1 cellular context compared by ENCODE assay signal in genomic region chr3:96300743-96301142, GRCh38.
TF ChIP-seq lines count a peak whose summit lies in the region.

No MANE protein-coding gene starts in this region.

TF ChIP-seq in liver, 16 proteins besides CTCF, POLR2A, EP300 and RAD21 (continued from another document):
- TF ChIP-seq REST (IDR thresholded peaks at IDR 0.05): no peak
- TF ChIP-seq HNF4A (conservative IDR thresholded peaks at IDR 0.05): peak in 1 of 2 donors; percentile 78
- no peak for TF ChIP-seq NR2F2 (IDR thresholded peaks at IDR 0.05)
- TF ChIP-seq EGR1 (IDR thresholded peaks at IDR 0.05; ENCODE audit: low read depth in 2 of 2): no peak
- no peak for TF ChIP-seq TAF1 (conservative IDR thresholded peaks at IDR 0.05)
- TF ChIP-seq FOXA1 (IDR thresholded peaks at IDR 0.05): no peak
- TF ChIP-seq FOXA2 (IDR thresholded peaks at IDR 0.05): no peak
- TF ChIP-seq JUND (IDR thresholded peaks at IDR 0.05): peak in 1 of 2 donors; percentile 27
- TF ChIP-seq, protein P1, sequence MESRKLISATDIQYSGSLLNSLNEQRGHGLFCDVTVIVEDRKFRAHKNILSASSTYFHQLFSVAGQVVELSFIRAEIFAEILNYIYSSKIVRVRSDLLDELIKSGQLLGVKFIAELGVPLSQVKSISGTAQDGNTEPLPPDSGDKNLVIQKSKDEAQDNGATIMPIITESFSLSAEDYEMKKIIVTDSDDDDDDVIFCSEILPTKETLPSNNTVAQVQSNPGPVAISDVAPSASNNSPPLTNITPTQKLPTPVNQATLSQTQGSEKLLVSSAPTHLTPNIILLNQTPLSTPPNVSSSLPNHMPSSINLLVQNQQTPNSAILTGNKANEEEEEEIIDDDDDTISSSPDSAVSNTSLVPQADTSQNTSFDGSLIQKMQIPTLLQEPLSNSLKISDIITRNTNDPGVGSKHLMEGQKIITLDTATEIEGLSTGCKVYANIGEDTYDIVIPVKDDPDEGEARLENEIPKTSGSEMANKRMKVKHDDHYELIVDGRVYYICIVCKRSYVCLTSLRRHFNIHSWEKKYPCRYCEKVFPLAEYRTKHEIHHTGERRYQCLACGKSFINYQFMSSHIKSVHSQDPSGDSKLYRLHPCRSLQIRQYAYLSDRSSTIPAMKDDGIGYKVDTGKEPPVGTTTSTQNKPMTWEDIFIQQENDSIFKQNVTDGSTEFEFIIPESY (IDR thresholded peaks at IDR 0.05): no peak
- peak; percentile 32 for TF ChIP-seq YY1 (IDR thresholded peaks at IDR 0.05)
- TF ChIP-seq SP1 (IDR thresholded peaks at IDR 0.05): no peak
- peak in 1 of 2 donors; percentile 78 for TF ChIP-seq RXRA (IDR thresholded peaks at IDR 0.05)
